9 cellular contexts compared by ENCODE assay signal in the genomic region with DNA sequence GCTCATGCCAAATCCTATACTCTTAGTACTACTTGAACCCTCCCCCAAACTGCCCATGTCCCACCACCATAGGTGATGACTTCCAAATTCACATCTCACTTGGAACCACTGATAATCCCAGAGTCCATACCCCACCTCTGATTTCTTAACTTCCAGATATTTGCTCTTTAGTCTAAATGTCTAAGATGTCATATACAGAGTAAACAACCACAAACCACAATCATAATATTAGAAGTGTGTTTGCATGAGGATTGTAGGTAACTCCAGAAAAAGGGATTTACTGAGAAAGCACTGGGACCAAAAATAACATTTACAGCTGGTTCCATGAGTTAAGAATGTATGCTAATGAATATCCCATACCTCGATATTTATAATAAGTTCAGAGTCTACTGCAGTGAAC.
"Had no signal": no experiment of that assay in that cellular context is flagged by ENCODE, and none has a peak within 500 bp of the region (broad histone marks: within the 10 kb centered on the region; RNA-seq: fewer than 3 reads in every experiment).

No MANE protein-coding gene starts in this region.

- ATAC-seq: GM23338, HCT116 had no signal

- H3K27ac ChIP-seq: GM23248 had no signal

- H3K36me3 ChIP-seq: HAP-1 had no signal

- H3K4me2 ChIP-seq: GM23338 had no signal

- H3K4me1 ChIP-seq: HAP-1 had no signal

- DNase-seq: GM23248, GOT3, H7, H9, HCEC 1CT, HFFc6 had no signal

- H3K9me3 ChIP-seq: HAP-1 had no signal

- H3K4me3 ChIP-seq: GM23248, GM23338, HAP-1 had no signal

- H2AFZ ChIP-seq: GM23248, GM23338 had no signal

- H3K9ac ChIP-seq: GM23248 had no signal
